13 cellular contexts compared by ENCODE assay signal in the genomic region with DNA sequence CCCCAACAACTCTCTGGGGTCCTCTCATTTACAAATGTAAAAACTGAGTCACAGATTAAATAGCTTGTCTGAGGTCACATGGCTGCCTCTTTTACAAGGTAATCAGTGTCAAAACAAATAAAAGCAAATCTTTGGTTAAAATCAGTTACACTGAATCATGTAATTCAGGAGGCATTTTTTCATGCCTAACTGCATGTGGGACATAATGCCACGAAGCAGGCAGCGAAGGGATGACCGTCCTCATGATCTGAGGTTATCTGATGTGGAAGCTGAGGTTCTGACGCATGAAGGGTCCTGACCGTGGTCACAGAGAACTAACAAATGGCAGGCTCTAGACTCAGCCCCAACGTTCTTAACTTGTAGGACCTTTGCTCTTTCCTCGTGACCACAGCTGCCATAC.
DNase-seq lines count a peak whose midpoint lies in the region; ATAC-seq and TF ChIP-seq lines count a peak whose summit lies in the region.
"Had no signal": no experiment of that assay in that cellular context is flagged by ENCODE, and none has a peak within 500 bp of the region (broad histone marks: within the 10 kb centered on the region; RNA-seq: fewer than 3 reads in every experiment).

No MANE protein-coding gene starts in this region.

- H3F3A ChIP-seq in GM23338 (replicated peaks; ENCODE audit: low read depth), result no peaks in the 10 kb centered on the region

- no peak for DNase-seq in GM23338 (ENCODE audit: low spot score)
- peak; percentile 37 for DNase-seq in LHCN-M2 (ENCODE audit: low read depth)
- DNase-seq in fibroblast of gingiva (ENCODE audit: low read depth), result peak; percentile 22
- DNase-seq in osteoblast (ENCODE audit: insufficient read length, low spot score, missing footprints), result peak; percentile 89
- DNase-seq in left colon, result no peak
- no peak for DNase-seq in aorta
- DNase-seq: GF-D8, NCI-H1417 treated with DMSO at 0.1 percent for 48 hours, NCI-H2029 treated with DMSO at 0.1 percent for 48 hours had no signal

- no peak overlapping the region for H3K4me2 ChIP-seq in GM23338
- no peak overlapping the region for H3K4me2 ChIP-seq in osteoblast (ENCODE audit: insufficient read depth, low read length)

- H3K4me1 Mint-ChIP-seq in GM23338, result peaks cover 8% of the 10 kb centered on the region

- ATAC-seq in GM23338 (no peak), left colon (no peak), HG02884 (IDR thresholded peaks at IDR 0.05; ENCODE audit: unreplicated experiment) (no peak), aorta (ENCODE audit: low FRiP score) (no peak), GM21619 (IDR thresholded peaks at IDR 0.05; ENCODE audit: unreplicated experiment) (no peak)
- ATAC-seq: K562 had no signal

- no peaks in the 10 kb centered on the region for H3K9me3 Mint-ChIP-seq in GM23338

- intact Hi-C loops in left colon (cut with DNase I, micrococcal nuclease), result no loop called here
- intact Hi-C loops in aorta (cut with DNase I), result no loop called here

- H3K4me3 ChIP-seq in GM23338 (no peak overlapping the region), osteoblast (ENCODE audit: insufficient read depth, low read length) (no peak overlapping the region), aorta (ENCODE audit: low read length in 2 of 2) (no peak overlapping the region)
- H3K4me3 ChIP-seq: K562 had no signal

- peaks cover 7% of the 10 kb centered on the region; the same call in 1 of the 2 replicates for H3K4me1 ChIP-seq in GM23338 (ENCODE audit: insufficient read depth)
- H3K4me1 ChIP-seq in osteoblast (ENCODE audit: insufficient read depth, low read length), result peaks cover 15% of the 10 kb centered on the region
- no peaks in the 10 kb centered on the region for H3K4me1 ChIP-seq in aorta (ENCODE audit: control insufficient read depth in 1 of 2, insufficient read depth in 2 of 2, low read length in 2 of 2)

- H3K36me3 ChIP-seq in GM23338 (ENCODE audit: insufficient read depth) (no peaks in the 10 kb centered on the region), osteoblast (ENCODE audit: insufficient read depth, low read length) (peaks cover 27% of the 10 kb centered on the region), aorta (ENCODE audit: control insufficient read depth in 1 of 2, insufficient read depth in 2 of 2, low read length in 1 of 2) (peaks cover 0 to 7% of the 10 kb centered on the region in 2 donors)

- peak overlapping the region; percentile 27; the same call in 1 of the 2 replicates for H3K27ac Mint-ChIP-seq in GM23338

- H3K27me3 Mint-ChIP-seq in GM23338 (ENCODE audit: insufficient read depth, low read depth, poor library complexity), result peaks cover 2% of the 10 kb centered on the region

- H3K4me3 Mint-ChIP-seq in GM23338, result no peak overlapping the region

- no peaks in the 10 kb centered on the region for H3K9me2 ChIP-seq in GM23338 (ENCODE audit: insufficient read depth)

- H2AFZ ChIP-seq in GM23338 (no peak overlapping the region), osteoblast (ENCODE audit: low read length) (no peak overlapping the region)

- H3K79me2 ChIP-seq in GM23338 (replicated peaks; ENCODE audit: insufficient read depth) (no peaks in the 10 kb centered on the region), osteoblast (ENCODE audit: insufficient read depth, low read length) (no peaks in the 10 kb centered on the region)

- H3K9me3 ChIP-seq in osteoblast (ENCODE audit: low read depth, low read length), result no peaks in the 10 kb centered on the region
- no peaks in the 10 kb centered on the region for H3K9me3 ChIP-seq in aorta (ENCODE audit: control insufficient read depth, low read length)

- H4K20me1 ChIP-seq in GM23338 (replicated peaks; ENCODE audit: insufficient read depth), result no peaks in the 10 kb centered on the region
- H4K20me1 ChIP-seq in osteoblast (ENCODE audit: insufficient read depth, low read length), result peaks cover 13% of the 10 kb centered on the region

- no peaks in the 10 kb centered on the region for H3K27me3 ChIP-seq in GM23338 (ENCODE audit: insufficient read depth)
- H3K27me3 ChIP-seq in osteoblast (ENCODE audit: insufficient read depth, low read length), result no peaks in the 10 kb centered on the region
- H3K27me3 ChIP-seq in aorta (ENCODE audit: control insufficient read depth in 1 of 2, insufficient read depth in 2 of 2, low read length in 1 of 2), result no peaks in the 10 kb centered on the region

- H3K27ac ChIP-seq in GM23338 (ENCODE audit: low read depth) (no peak overlapping the region), osteoblast (ENCODE audit: low read depth, low read length) (peak overlapping the region; percentile 47), aorta (ENCODE audit: low read depth in 1 of 2, low read length in 2 of 2) (no peak overlapping the region)
- H3K27ac ChIP-seq: C4-2B had no signal

- 78 to 86% methylated on average over 7 of the region's 7 CpGs for WGBS in aorta, 2 donors

- H3K36me3 Mint-ChIP-seq in GM23338 (ENCODE audit: low read depth), result peaks cover 25% of the 10 kb centered on the region

- TF ChIP-seq CTCF in GM23338 (conservative IDR thresholded peaks at IDR 0.05; ENCODE audit: low read depth in 2 of 2) (no peak), osteoblast (IDR thresholded peaks at IDR 0.05; ENCODE audit: extremely low read depth, low read depth, low read length) (no peak)

TF ChIP-seq in GM23338, 12 proteins besides CTCF, POLR2A, EP300 and RAD21 (continues in another document):
- TF ChIP-seq EZH2phosphoT487 (IDR thresholded peaks at IDR 0.05; ENCODE audit: unreplicated experiment) (no peak), POLR2AphosphoS5 (IDR thresholded peaks at IDR 0.05; ENCODE audit: low read depth) (no peak), ZNF462 (CRISPR knock-in tag; IDR thresholded peaks at IDR 0.05) (no peak), JUNB (IDR thresholded peaks at IDR 0.05; ENCODE audit: unreplicated experiment) (no peak)

Comparison
In these comparisons a context has a peak if more than half of its experiments do, and no peak if none do; other contexts are left out.
1. DNase-seq: peak in LHCN-M2 (single experiment), fibroblast of gingiva (single experiment) and osteoblast (single experiment); none in GM23338 (single experiment), left colon (0 of 2) and aorta (0 of 2).